8 cellular contexts compared by ENCODE assay signal in the genomic region with DNA sequence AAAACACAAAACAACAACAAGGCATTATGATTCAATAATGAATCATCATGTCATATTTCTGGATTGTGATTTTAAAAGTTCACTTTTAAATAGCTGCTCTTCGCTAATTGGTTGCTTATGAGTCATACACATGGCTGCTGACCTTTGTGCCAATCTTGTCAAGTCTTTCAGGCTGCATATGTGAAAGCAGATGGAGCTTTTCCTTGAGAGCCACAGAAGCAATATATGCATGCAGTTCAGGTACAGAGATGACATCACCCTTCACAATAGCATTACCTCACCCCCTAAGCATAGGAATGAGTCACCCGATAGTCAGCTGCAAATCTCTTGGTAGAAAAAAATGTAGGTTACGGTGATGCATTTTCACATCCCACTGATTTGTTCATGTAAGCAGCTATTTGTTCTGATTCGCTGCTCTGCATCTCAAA. TPM values are rescaled to one million over a fixed set of nuclear protein-coding genes. Genes with fewer than 3 reads are reported as not detected.
DNase-seq lines count a peak whose midpoint lies in the region; ATAC-seq and TF ChIP-seq lines count a peak whose summit lies in the region.

No MANE protein-coding gene starts in this region.

- ATAC-seq in GM21367 (IDR thresholded peaks at IDR 0.05; ENCODE audit: unreplicated experiment) (peak; percentile 98), HG03571 (IDR thresholded peaks at IDR 0.05; ENCODE audit: unreplicated experiment) (peak; percentile 97), PC-3 (peak; percentile 96)

- no peaks in the 10 kb centered on the region for H3K9me2 ChIP-seq in PC-3 (replicated peaks; ENCODE audit: low read length)

- H2AFZ ChIP-seq in PC-3 (ENCODE audit: low read length), result no peak overlapping the region

- peak overlapping the region; percentile 18; the same call in 1 of the 2 replicates for H3K4me3 ChIP-seq in PC-3 (ENCODE audit: low read length)

- H3K4me3 Mint-ChIP-seq in glutamatergic neuron (ENCODE audit: unreplicated experiment), result peak overlapping the region; percentile 79

- H3K4me2 ChIP-seq in PC-3 (ENCODE audit: low read length), result peak overlapping the region; percentile 74

- POLR2A ChIA-PET in PC-3 (lab: Charles Lee; ENCODE audit: unreplicated experiment), result interaction anchor here (0.7 to 1.0 kb wide), 2 partner anchors 28 to 70 kb away, joined by 4 to 5 read pairs; no protein-coding TSS in a partner anchor

- H3K9ac ChIP-seq in PC-3 (ENCODE audit: low read length), result no peak overlapping the region

- CTCF ChIA-PET in PC-3 (lab: Charles Lee), result interaction anchor here (1.2 kb wide), 1 partner anchor 70 kb away, joined by 5 read pairs; no protein-coding TSS in a partner anchor

- DNase-seq in DMS79 (lab: John Stamatoyannopoulos, UW), result peak; percentile 39
- DNase-seq in PC-3, result peak; percentile 94
- DNase-seq in activated naive CD4-positive, alpha-beta T cell treated with anti-CD3 and anti-CD28 coated beads, Interleukin-2, amount 50 U/mL, for 16 hours, result peak; percentile 36
- no peak for DNase-seq in glutamatergic neuron
- peak; percentile 55 for DNase-seq in retina
- DNase-seq in GDM1 (lab: John Stamatoyannopoulos, UW), result no peak

- no peaks in the 10 kb centered on the region for H3K9me3 ChIP-seq in PC-3 (ENCODE audit: low read length)

- H3F3A ChIP-seq in PC-3 (ENCODE audit: low read length, unreplicated experiment), result no peaks in the 10 kb centered on the region

- H3K4me1 ChIP-seq in PC-3 (ENCODE audit: insufficient read depth, low read length), result peaks cover 37% of the 10 kb centered on the region

- H3K27me3 Mint-ChIP-seq in glutamatergic neuron (ENCODE audit: unreplicated experiment), result no peaks in the 10 kb centered on the region

- intact Hi-C loops in PC-3 (cut with micrococcal nuclease), result no loop called here

- H3K4me1 Mint-ChIP-seq in glutamatergic neuron (ENCODE audit: low read depth, unreplicated experiment), result peaks cover 66% of the 10 kb centered on the region

- H3K27ac Mint-ChIP-seq in glutamatergic neuron (ENCODE audit: unreplicated experiment), result peak overlapping the region; percentile 98

- no TSS peak for BruUV-seq in PC-3 (replicated peaks; lab: Mats Ljungman, UMichigan)

- no peaks in the 10 kb centered on the region for H4K20me1 ChIP-seq in PC-3 (ENCODE audit: low read length)

- peaks cover 17% of the 10 kb centered on the region for H3K79me2 ChIP-seq in PC-3 (ENCODE audit: low read length)

- H3K36me3 ChIP-seq in PC-3 (ENCODE audit: low read depth, low read length), result no peaks in the 10 kb centered on the region

- H3K9me3 Mint-ChIP-seq in glutamatergic neuron (ENCODE audit: unreplicated experiment), result peaks cover 5% of the 10 kb centered on the region

- peak overlapping the region; percentile 37 for H3K27ac ChIP-seq in PC-3 (ENCODE audit: low read length)

- H3K36me3 Mint-ChIP-seq in glutamatergic neuron (ENCODE audit: unreplicated experiment), result no peaks in the 10 kb centered on the region

- H3K27me3 ChIP-seq in PC-3 (ENCODE audit: low read length), result no peaks in the 10 kb centered on the region

- TF ChIP-seq CTCF in PC-3 (conservative IDR thresholded peaks at IDR 0.05; ENCODE audit: low read depth, low read length), result no peak
- TF ChIP-seq CTCF in glutamatergic neuron (IDR thresholded peaks at IDR 0.05; ENCODE audit: partially characterized antibody, unreplicated experiment), result no peak

RNA-seq across cellular contexts. Expression of gene EIF2AK3, which starts 27.2 kb away (rescaled TPM):
- total RNA-seq in PC-3 (2014; rRNA removed) (10.7 and 16.2 TPM in 2 replicates), glutamatergic neuron (ENCODE audit: unreplicated experiment) (129 TPM)

Comparison
In these comparisons a context has a peak if more than half of its experiments do, and no peak if none do; other contexts are left out.
1. DNase-seq: peak in DMS79 (single experiment), PC-3 (single experiment), activated naive CD4-positive, alpha-beta T cell treated with anti-CD3 and anti-CD28 coated beads, Interleukin-2, amount 50 U/mL, for 16 hours (single experiment) and retina (single experiment); none in glutamatergic neuron (single experiment) and GDM1 (single experiment).
2. Peak in every context shown above with its lines, with median percentiles within 50 percentile points of each other: ATAC-seq.